ENCODE assay signal across 12 cellular contexts in genomic region chr11:99098751-99099150, GRCh38.
DNase-seq lines count a peak whose midpoint lies in the region; ATAC-seq and TF ChIP-seq lines count a peak whose summit lies in the region.
"Had no signal": no experiment of that assay in that cellular context is flagged by ENCODE, and none has a peak within 500 bp of the region (broad histone marks: within the 10 kb centered on the region; RNA-seq: fewer than 3 reads in every experiment).

No MANE protein-coding gene starts in this region.

- H3K9me3 ChIP-seq in WERI-Rb-1 (ENCODE audit: severe bottlenecking) = peaks cover 9% of the 10 kb centered on the region

- H3K27ac ChIP-seq in WERI-Rb-1 = peak overlapping the region; percentile 37
- H3K27ac ChIP-seq in substantia nigra (ENCODE audit: low read depth, low read length, poor library complexity, severe bottlenecking) = no peak overlapping the region
- H3K27ac ChIP-seq: VCaP had no signal

- no peaks in the 10 kb centered on the region for H3K27me3 ChIP-seq in WERI-Rb-1 (ENCODE audit: insufficient read depth, low read depth, severe bottlenecking)

- ATAC-seq in GM18861 (IDR thresholded peaks at IDR 0.05; ENCODE audit: unreplicated experiment) (peak; percentile 72), GM21619 (IDR thresholded peaks at IDR 0.05; ENCODE audit: unreplicated experiment) (peak; percentile 96), HG03175 (IDR thresholded peaks at IDR 0.05; ENCODE audit: unreplicated experiment) (peak; percentile 91)

- TF ChIP-seq CTCF in WERI-Rb-1 (IDR thresholded peaks at IDR 0.05; ENCODE audit: low read depth, low read length) = no peak

- no peaks in the 10 kb centered on the region for H3K36me3 ChIP-seq in WERI-Rb-1

- H3K4me3 ChIP-seq in WERI-Rb-1 (ENCODE audit: low read depth, low read length) = no peak overlapping the region

- no peak for DNase-seq in WERI-Rb-1
- no peak for DNase-seq in NCI-H345 (lab: John Stamatoyannopoulos, UW)
- no peak for DNase-seq in AG08395 (ENCODE audit: low spot score)
- no peak for DNase-seq in EL
- DNase-seq in substantia nigra (lab: John Stamatoyannopoulos, UW) = no peak
- DNase-seq: CD4-positive, alpha-beta memory T cell; cerebellar nuclear complex; KBM-7 had no signal
